In genomic region chr17:29214215-29215146, GRCh38 we compare ENCODE assay signal across 16 cellular contexts. TPM values are rescaled to one million over a fixed set of nuclear protein-coding genes. Genes with fewer than 3 reads are reported as not detected.
DNase-seq lines count a peak whose midpoint lies in the region; ATAC-seq and TF ChIP-seq lines count a peak whose summit lies in the region.
"Had no signal": no experiment of that assay in that cellular context is flagged by ENCODE, and none has a peak within 500 bp of the region (broad histone marks: within the 10 kb centered on the region; RNA-seq: fewer than 3 reads in every experiment).

No MANE protein-coding gene starts in this region.

- H3K27me3 ChIP-seq in right atrium auricular region (no peaks in the 10 kb centered on the region), aorta (ENCODE audit: control insufficient read depth in 1 of 2, insufficient read depth in 2 of 2, low read length in 1 of 2) (no peaks in the 10 kb centered on the region)

- intact Hi-C loops in Right ventricle myocardium inferior (cut with DNase I) (no loop called here), lower leg skin (cut with DNase I; ENCODE audit: low total_unique reads) (no loop called here), aorta (cut with DNase I) (loop anchor here (5.0 kb wide), 2 partner anchors 32 to 67 kb away; partner anchors contain the start of gene MYO18A (in 1 of the 2))

- H3K9me3 ChIP-seq in right atrium auricular region: no peaks in the 10 kb centered on the region
- no peaks in the 10 kb centered on the region for H3K9me3 ChIP-seq in aorta (ENCODE audit: control insufficient read depth, low read length)
- H3K9me3 ChIP-seq: Caco-2 had no signal

- TF ChIP-seq POLR2A in lower leg skin (IDR thresholded peaks at IDR 0.05): no peak

- peaks cover 0 to 5% of the 10 kb centered on the region in 2 donors for H3K4me1 ChIP-seq in right atrium auricular region
- H3K4me1 ChIP-seq in aorta (ENCODE audit: control insufficient read depth in 1 of 2, insufficient read depth in 2 of 2, low read length in 2 of 2): no peaks in the 10 kb centered on the region

- H3K27ac ChIP-seq in right atrium auricular region: no peak overlapping the region
- peak overlapping the region; percentile 76 for H3K27ac ChIP-seq in cingulate gyrus (ENCODE audit: low read depth, low read length)
- H3K27ac ChIP-seq in aorta (ENCODE audit: low read depth in 1 of 2, low read length in 2 of 2): no peak overlapping the region
- H3K27ac ChIP-seq: C4-2B had no signal

- peak; percentile 61 for DNase-seq in right atrium auricular region (ENCODE audit: low spot score)
- DNase-seq in Right ventricle myocardium inferior (ENCODE audit: missing footprints): no peak
- peak; percentile 40 to 53 for DNase-seq in lower leg skin (ENCODE audit: low spot score in 2 of 2)
- peak; percentile 61 to 74 for DNase-seq in aorta
- DNase-seq in NCI-H2227 (lab: John Stamatoyannopoulos, UW; ENCODE audit: unreplicated experiment): no peak
- DNase-seq in RKO (ENCODE audit: low spot score): no peak
- DNase-seq: 8988T, Caco-2, HCEC 1CT, Kasumi-1, NCI-H1048, NCI-H345, NCI-H69 had no signal

- ATAC-seq in Right ventricle myocardium inferior: no peak
- no peak for ATAC-seq in aorta (ENCODE audit: low FRiP score)
- no peak for ATAC-seq in GM21381 (IDR thresholded peaks at IDR 0.05; ENCODE audit: unreplicated experiment)

- no peak overlapping the region for H3K4me3 ChIP-seq in right atrium auricular region
- no peak overlapping the region for H3K4me3 ChIP-seq in lower leg skin (ENCODE audit: low read depth, poor library complexity, severe bottlenecking)
- no peak overlapping the region for H3K4me3 ChIP-seq in aorta (ENCODE audit: low read length in 2 of 2)

- H3K36me3 ChIP-seq in right atrium auricular region (no peaks in the 10 kb centered on the region), aorta (ENCODE audit: control insufficient read depth in 1 of 2, insufficient read depth in 2 of 2, low read length in 1 of 2) (no peaks in the 10 kb centered on the region)

- 83 to 88% methylated on average over 8 of the region's 8 CpGs for WGBS in lower leg skin, 2 donors
- 91 to 92% methylated on average over 8 of the region's 8 CpGs for WGBS in aorta, 2 donors

- TF ChIP-seq CTCF in right atrium auricular region (IDR thresholded peaks at IDR 0.05): no peak
- no peak for TF ChIP-seq CTCF in lower leg skin (IDR thresholded peaks at IDR 0.05)

RNA-seq across cellular contexts. Expression of gene CRYBA1, which starts 32.2 kb away (rescaled TPM):
- not detected for total RNA-seq in right atrium auricular region
- total RNA-seq in Right ventricle myocardium inferior: not detected
- not detected for total RNA-seq in lower leg skin
- total RNA-seq in aorta: not detected
- not detected for polyA plus RNA-seq in aorta
- total RNA-seq: Caco-2 had no signal

RNA-seq across cellular contexts. Expression of gene MYO18A, which starts 34.3 kb away (rescaled TPM):
- total RNA-seq in right atrium auricular region (100 to 1,000 TPM; 159 to 219 TPM), Right ventricle myocardium inferior (373 TPM), lower leg skin (100 to 1,000 TPM in 1 of 4 donors, 10 to 100 TPM in 3; 87.3 to 123 (median 94.0) TPM), aorta (100 to 1,000 TPM; 102 to 116 TPM)
- 100 to 1,000 TPM in 1 of 2 donors, 10 to 100 TPM in 1; 17.4 to 107 TPM for polyA plus RNA-seq in aorta

Comparison
In these comparisons a context has a peak if more than half of its experiments do, and no peak if none do; other contexts are left out.
1. DNase-seq: peak in right atrium auricular region (single experiment), lower leg skin (2 of 2) and aorta (2 of 2); none in Right ventricle myocardium inferior (single experiment), NCI-H2227 (single experiment) and RKO (single experiment).
2. intact Hi-C loops: an anchor here in aorta (5.0 kb wide); none called in Right ventricle myocardium inferior and lower leg skin.